ENCODE assay signal across 20 cellular contexts in the genomic region with DNA sequence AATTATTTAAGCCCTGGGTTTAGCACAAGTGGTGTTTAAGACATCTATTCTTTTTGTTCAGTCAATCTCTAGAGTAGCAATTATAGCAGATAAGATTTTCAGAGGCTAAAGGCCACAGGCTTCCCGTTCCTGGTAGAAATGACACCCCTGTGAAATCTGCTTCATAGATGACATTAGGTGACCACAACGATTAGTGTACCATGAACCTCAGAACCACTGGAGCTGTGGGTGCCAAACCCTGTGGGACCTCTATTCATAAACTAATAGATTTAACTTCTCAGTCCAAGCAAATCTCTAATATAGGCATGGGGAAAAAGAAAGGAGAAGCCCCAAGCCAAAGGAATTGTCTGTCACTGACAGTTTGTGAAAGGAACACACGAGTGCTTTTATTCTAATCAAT.
DNase-seq lines count a peak whose midpoint lies in the region; ATAC-seq and TF ChIP-seq lines count a peak whose summit lies in the region.
"Had no signal": no experiment of that assay in that cellular context is flagged by ENCODE, and none has a peak within 500 bp of the region (broad histone marks: within the 10 kb centered on the region; RNA-seq: fewer than 3 reads in every experiment).

No MANE protein-coding gene starts in this region.

- H3K27ac ChIP-seq in HUES48 (ENCODE audit: low read depth, low read length) (peak overlapping the region; percentile 2), sigmoid colon (peak overlapping the region in 3 of 4 donors; percentile 32 to 59 (median 50)), gastroesophageal sphincter (peak overlapping the region in 1 of 4 donors; percentile 32)
- H3K27ac ChIP-seq: lower lobe of right lung, PC-9, SJCRH30, tibial artery had no signal

- WGBS in sigmoid colon, 2 donors: 40 to 67% methylated on average over 3 of the region's 3 CpGs
- WGBS in gastroesophageal sphincter (ENCODE audit: low coverage in 1 of 2), 2 donors: 50 to 60% methylated on average over 2 to 3 of the region's 3 CpGs

- H3K36me3 ChIP-seq in HUES48 (ENCODE audit: control insufficient read depth, insufficient read depth, low read length) (no peaks in the 10 kb centered on the region), sigmoid colon (no peaks in the 10 kb centered on the region), gastroesophageal sphincter (no peaks in the 10 kb centered on the region)
- H3K36me3 ChIP-seq: lower lobe of right lung, SJCRH30, tibial artery had no signal

- intact Hi-C loops in sigmoid colon (cut with DNase I): no loop called here

- TF ChIP-seq EP300 in sigmoid colon (IDR thresholded peaks at IDR 0.05) (no peak), gastroesophageal sphincter (IDR thresholded peaks at IDR 0.05) (no peak)

- DNase-seq in choroid plexus epithelial cell (ENCODE audit: low read depth) (peak; percentile 5), sigmoid colon (no peak), NCI-H526 treated with DMSO at 0.1 percent for 48 hours (lab: John Stamatoyannopoulos, UW) (no peak)
- DNase-seq: activated CD4-positive, alpha-beta T cell treated with anti-CD3 and anti-CD28 coated beads, Interleukin-2, amount 10 ng/mL, durations not matched to agents 24 days and 14 days; activated CD8-positive, alpha-beta memory T cell treated with anti-CD3 and anti-CD28 coated beads, Interleukin-2, amount 10 ng/mL, durations not matched to agents 7 days and 5 days; COR-L47; cortex of kidney; hypothalamus; lower lobe of right lung; NCI-H187; PC-9; SJCRH30; stimulated activated CD4-positive, alpha-beta T cell treated with anti-CD3 and anti-CD28 coated beads, Interleukin-1b, Interleukin-23, amount 100 ng/mL, for 48 hours; stimulated activated naive CD4-positive, alpha-beta T cell; T-helper 17 cell; tibial artery had no signal

- ATAC-seq in GM18870 (IDR thresholded peaks at IDR 0.05; ENCODE audit: unreplicated experiment): peak; percentile 47
- no peak for ATAC-seq in HG02840 (IDR thresholded peaks at IDR 0.05; ENCODE audit: low FRiP score, unreplicated experiment)
- no peak for ATAC-seq in gastroesophageal sphincter
- ATAC-seq: activated CD8-positive, alpha-beta memory T cell treated with anti-CD3 and anti-CD28 coated beads, Interleukin-2, amount 10 ng/mL, durations not matched to agents 7 days and 5 days; lower lobe of right lung; T-helper 17 cell had no signal

- H3K4me1 ChIP-seq in HUES48 (ENCODE audit: control insufficient read depth, insufficient read depth, low read length) (peaks cover 14% of the 10 kb centered on the region), sigmoid colon (peaks cover 0 to 30% (median 20%) of the 10 kb centered on the region in 4 donors), gastroesophageal sphincter (peaks cover 0 to 35% (median 3%) of the 10 kb centered on the region in 3 donors)
- H3K4me1 ChIP-seq: lower lobe of right lung had no signal

- no peak overlapping the region for H3K9ac ChIP-seq in HUES48 (ENCODE audit: low read depth, low read length)

- H3K27me3 ChIP-seq in HUES48 (ENCODE audit: control insufficient read depth, insufficient read depth, low read length) (no peaks in the 10 kb centered on the region), sigmoid colon (no peaks in the 10 kb centered on the region), gastroesophageal sphincter (no peaks in the 10 kb centered on the region)
- H3K27me3 ChIP-seq: SJCRH30, tibial artery had no signal

- no peaks in the 10 kb centered on the region for H3K9me3 ChIP-seq in HUES48 (ENCODE audit: control insufficient read depth, insufficient read depth, low read length)
- no peaks in the 10 kb centered on the region for H3K9me3 ChIP-seq in sigmoid colon
- H3K9me3 ChIP-seq in gastroesophageal sphincter: no peaks in the 10 kb centered on the region
- H3K9me3 ChIP-seq: lower lobe of right lung, SJCRH30, tibial artery had no signal

- TF ChIP-seq CTCF in choroid plexus epithelial cell (conservative IDR thresholded peaks at IDR 0.05; ENCODE audit: low read depth, low read length) (no peak), sigmoid colon (IDR thresholded peaks at IDR 0.05) (no peak), gastroesophageal sphincter (IDR thresholded peaks at IDR 0.05) (no peak)

- no peak overlapping the region for H3K4me3 ChIP-seq in HUES48 (ENCODE audit: low read depth, low read length)
- no peak overlapping the region for H3K4me3 ChIP-seq in choroid plexus epithelial cell (ENCODE audit: low read depth, low read length)
- H3K4me3 ChIP-seq in sigmoid colon: no peak overlapping the region
- H3K4me3 ChIP-seq in gastroesophageal sphincter: no peak overlapping the region
- H3K4me3 ChIP-seq: lower lobe of right lung, PC-9, SJCRH30, tibial artery had no signal

- no peak for TF ChIP-seq POLR2A in sigmoid colon (IDR thresholded peaks at IDR 0.05)
- TF ChIP-seq POLR2A in gastroesophageal sphincter (IDR thresholded peaks at IDR 0.05): no peak
